8 cellular contexts compared by ENCODE assay signal in genomic region chr6:109008951-109009760, GRCh38.
DNase-seq lines count a peak whose midpoint lies in the region; TF ChIP-seq lines count a peak whose summit lies in the region.

No MANE protein-coding gene starts in this region.

- H3K4me1 ChIP-seq in H9 (ENCODE audit: insufficient read depth, low read length), result no peaks in the 10 kb centered on the region

- H2BK5ac ChIP-seq in H9 (ENCODE audit: insufficient read length, low read length), result no peak overlapping the region

- peak overlapping the region; percentile 87 for H3K9ac ChIP-seq in H9 (ENCODE audit: extremely low read depth, insufficient read length, low read length)

- in situ Hi-C loops in SK-MEL-5 (cut with HindIII; ENCODE audit: low pct_unique_long_range_greater_than_20kb, low sequenced_read_pairs), result no loop called here

- no peak overlapping the region for H2BK12ac ChIP-seq in H9 (ENCODE audit: insufficient read length, low read depth, low read length)

- H3K9me3 Mint-ChIP-seq in H9, result no peaks in the 10 kb centered on the region
- H3K9me3 Mint-ChIP-seq in activated naive CD4-positive, alpha-beta T cell treated with anti-CD3 and anti-CD28 coated beads, Interleukin-2, amount 10 ng/mL, durations not matched to agents 7 days and 5 days, result no peaks in the 10 kb centered on the region

- H3K4ac ChIP-seq in H9 (ENCODE audit: low read depth, low read length), result no peak overlapping the region

- H3K9me3 ChIP-seq in H9 (ENCODE audit: control insufficient read depth, low read depth, low read length) (no peaks in the 10 kb centered on the region), MG63 (no peaks in the 10 kb centered on the region)

- H3K27me3 Mint-ChIP-seq in H9 (ENCODE audit: low read depth), result no peaks in the 10 kb centered on the region
- no peaks in the 10 kb centered on the region for H3K27me3 Mint-ChIP-seq in activated naive CD4-positive, alpha-beta T cell treated with anti-CD3 and anti-CD28 coated beads, Interleukin-2, amount 10 ng/mL, durations not matched to agents 7 days and 5 days

- H2AK5ac ChIP-seq in H9 (ENCODE audit: insufficient read length, low read length), result no peak overlapping the region

- H4K5ac ChIP-seq in H9 (ENCODE audit: insufficient read length, low read depth, low read length), result no peak overlapping the region

- no peaks in the 10 kb centered on the region for H3K79me1 ChIP-seq in H9 (ENCODE audit: insufficient read depth, low read depth, low read length, poor library complexity, severe bottlenecking)

- no peak overlapping the region for H3K56ac ChIP-seq in H9 (ENCODE audit: insufficient read length, low read depth, low read length)

- peak overlapping the region; percentile 70 for H2AFZ ChIP-seq in H9 (ENCODE audit: low read length)

- H3K79me2 ChIP-seq in H9 (ENCODE audit: insufficient read depth, low read length), result no peaks in the 10 kb centered on the region; the same call in 1 of the 2 replicates

- H3K18ac ChIP-seq in H9 (ENCODE audit: insufficient read length, low read depth, low read length), result peak overlapping the region; percentile 1

- H3K36me3 Mint-ChIP-seq in H9 (ENCODE audit: insufficient read depth in 1 of 3, low read depth in 3 of 3), result no peaks in the 10 kb centered on the region
- peaks cover 6% of the 10 kb centered on the region for H3K36me3 Mint-ChIP-seq in activated naive CD4-positive, alpha-beta T cell treated with anti-CD3 and anti-CD28 coated beads, Interleukin-2, amount 10 ng/mL, durations not matched to agents 7 days and 5 days

- H3K27me3 ChIP-seq in H9 (ENCODE audit: insufficient read depth, low read length), result no peaks in the 10 kb centered on the region
- H3K27me3 ChIP-seq in MG63, result no peaks in the 10 kb centered on the region

- no peak overlapping the region for H2BK15ac ChIP-seq in H9 (ENCODE audit: low read depth, low read length)

- no peaks in the 10 kb centered on the region for H4K20me1 ChIP-seq in H9 (ENCODE audit: control insufficient read depth, insufficient read depth, insufficient read length)

- no peak overlapping the region for H2BK20ac ChIP-seq in H9 (ENCODE audit: low read depth, low read length, poor library complexity, severe bottlenecking)

- WGBS in H9 (ENCODE audit: extremely low coverage, insufficient read length, low lambda C conversion rate), result no CpG with 5 or more reads among the region's 89 CpGs

- H3K36me3 ChIP-seq in MG63, result no peaks in the 10 kb centered on the region; the same call in 1 of the 2 replicates

- peaks cover 28 to 29% of the 10 kb centered on the region in 2 experiments for H3K4me1 Mint-ChIP-seq in H9
- H3K4me1 Mint-ChIP-seq in activated naive CD4-positive, alpha-beta T cell treated with anti-CD3 and anti-CD28 coated beads, Interleukin-2, amount 10 ng/mL, durations not matched to agents 7 days and 5 days, result peaks cover 40% of the 10 kb centered on the region

- no peak overlapping the region for H4K8ac ChIP-seq in H9 (replicated peaks; ENCODE audit: insufficient read length, low read depth, low read length)

- TF ChIP-seq CTCF in H9 (conservative IDR thresholded peaks at IDR 0.05), result no peak

- no peak overlapping the region for H3T11ph ChIP-seq in H9 (ENCODE audit: low read length)

- no peak overlapping the region for H2BK120ac ChIP-seq in H9 (ENCODE audit: low read depth, low read length, poor library complexity, severe bottlenecking)

- CTCF ChIA-PET in activated naive CD4-positive, alpha-beta T cell treated with anti-CD3 and anti-CD28 coated beads, Interleukin-2, amount 10 ng/mL, durations not matched to agents 7 days and 5 days (lab: Charles Lee), result interaction anchor here (0.9 kb wide), 1 partner anchor 95 kb away, joined by 3 read pairs; no protein-coding TSS in a partner anchor

- peak overlapping the region; percentile 67 for H3K4me3 ChIP-seq in MG63

- H3K27ac Mint-ChIP-seq in H9, result peak overlapping the region; percentile 51 to 97 (median 62); a peak in 4 of 7 replicates
- peak overlapping the region; percentile 94 for H3K27ac Mint-ChIP-seq in activated naive CD4-positive, alpha-beta T cell treated with anti-CD3 and anti-CD28 coated beads, Interleukin-2, amount 10 ng/mL, durations not matched to agents 7 days and 5 days

- no peak overlapping the region for H4K91ac ChIP-seq in H9 (ENCODE audit: insufficient read length, low read depth, low read length)

- H3K23me2 ChIP-seq in H9 (ENCODE audit: insufficient read length, low read depth, low read length, poor library complexity, severe bottlenecking), result peaks cover 4% of the 10 kb centered on the region

- peak overlapping the region; percentile 76 for H3K14ac ChIP-seq in H9 (ENCODE audit: insufficient read depth, low read length)

- H3K27ac ChIP-seq in H9 (ENCODE audit: insufficient read length, low read depth, low read length), result no peak overlapping the region
- peak overlapping the region; percentile 96 for H3K27ac ChIP-seq in substantia nigra (ENCODE audit: low read depth, low read length, poor library complexity, severe bottlenecking)

- H3K23ac ChIP-seq in H9 (ENCODE audit: insufficient read length, low read depth, low read length), result no peak overlapping the region

- DNase-seq in EH (ENCODE audit: low read depth) (peak; percentile 87), H9 (peak; percentile 90), MG63 (peak; percentile 92), SK-MEL-5 (ENCODE audit: low read depth, low spot score) (peak; percentile 79), germinal center (ENCODE audit: low spot score) (peak; percentile 87), non-pigmented ciliary epithelial cell (ENCODE audit: low read depth) (peak; percentile 23), substantia nigra (lab: John Stamatoyannopoulos, UW) (peak; percentile 51 to 97 (median 87))
- DNase-seq in activated naive CD4-positive, alpha-beta T cell treated with anti-CD3 and anti-CD28 coated beads, Interleukin-2, amount 10 ng/mL, durations not matched to agents 7 days and 5 days, result peak; percentile 94

- H3K4me3 Mint-ChIP-seq in H9, result peak overlapping the region; percentile 86 to 95
- peak overlapping the region; percentile 91 for H3K4me3 Mint-ChIP-seq in activated naive CD4-positive, alpha-beta T cell treated with anti-CD3 and anti-CD28 coated beads, Interleukin-2, amount 10 ng/mL, durations not matched to agents 7 days and 5 days

- peak overlapping the region; percentile 96 for H3K4me2 ChIP-seq in H9 (ENCODE audit: insufficient read depth, insufficient read length, low read length)

Comparison
In these comparisons a context has a peak if more than half of its experiments do, and no peak if none do; other contexts are left out.
1. DNase-seq: peak in every context shown above with its lines; median percentile 94 in activated naive CD4-positive, alpha-beta T cell treated with anti-CD3 and anti-CD28 coated beads, Interleukin-2, amount 10 ng/mL, durations not matched to agents 7 days and 5 days; 92 in MG63; 90 in H9; 87 in EH; 87 in germinal center; 87 in substantia nigra; 79 in SK-MEL-5; 23 in non-pigmented ciliary epithelial cell.